ENCODE assay signal across 8 cellular contexts in the genomic region with DNA sequence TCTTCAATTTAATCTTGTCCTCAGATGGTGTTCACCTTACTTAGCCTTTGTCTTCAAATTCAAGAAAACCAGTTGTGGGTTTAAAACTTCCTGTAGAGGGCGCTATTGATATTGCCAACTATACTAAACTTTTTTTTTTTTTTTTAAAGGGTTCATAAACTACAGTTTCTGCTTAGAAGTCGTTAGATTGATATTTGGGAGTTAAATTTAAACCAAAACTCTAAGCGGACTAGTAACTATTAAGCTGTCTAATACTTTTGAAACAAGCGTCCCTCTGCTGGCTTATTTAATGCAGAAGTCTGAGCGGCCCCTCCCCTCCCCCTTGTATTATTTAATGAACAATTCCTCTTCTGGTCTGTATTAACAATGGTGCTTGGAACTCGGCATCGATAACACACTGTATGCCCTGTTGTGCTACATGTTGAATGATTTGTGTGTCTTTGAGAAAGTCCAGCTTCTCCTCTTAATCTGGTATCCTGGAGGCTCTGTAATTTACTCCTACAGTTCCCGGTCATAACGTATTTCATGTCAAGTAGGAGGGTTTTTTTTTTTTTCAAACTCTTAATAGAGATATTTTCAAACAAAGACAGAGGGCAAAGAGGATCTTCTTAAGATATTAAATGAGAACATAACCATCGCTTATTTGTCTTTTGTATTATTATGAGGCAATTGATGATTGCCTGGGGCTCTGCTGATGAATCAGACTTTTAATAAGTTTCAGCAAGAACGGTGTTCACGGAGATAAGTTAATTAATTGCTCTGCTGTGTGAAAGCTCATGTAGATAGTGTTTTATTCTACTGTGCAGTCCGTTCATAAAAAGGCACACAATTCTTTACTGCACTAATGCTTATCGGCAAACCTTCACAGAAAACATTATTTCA. TPM values are rescaled to one million over a fixed set of nuclear protein-coding genes. Genes with fewer than 3 reads are reported as not detected.
DNase-seq lines count a peak whose midpoint lies in the region; ATAC-seq and TF ChIP-seq lines count a peak whose summit lies in the region.

No MANE protein-coding gene starts in this region.

- POLR2A ChIA-PET in MCF 10A (lab: Yijun Ruan, JAX), result interaction anchor here (0.6 to 2.0 kb wide), 5 partner anchors 16 to 198 kb away, joined by 3 to 5 read pairs (median 3); no protein-coding TSS in a partner anchor

- no peak overlapping the region for H3K27ac ChIP-seq in tibial artery

- H3K4me3 ChIP-seq in kidney epithelial cell (ENCODE audit: low read depth, low read length) (peak overlapping the region; percentile 40), tibial artery (peak overlapping the region; percentile 20 to 40)

- H3K27me3 ChIP-seq in kidney epithelial cell (ENCODE audit: control insufficient read depth, insufficient read depth, low read length) (no peaks in the 10 kb centered on the region), tibial artery (no peaks in the 10 kb centered on the region)

- no peaks in the 10 kb centered on the region for H3K36me3 Mint-ChIP-seq in MCF 10A (ENCODE audit: insufficient read depth, unreplicated experiment)

- DNase-seq in AG20443 (ENCODE audit: low spot score), result peak; percentile 33
- peak; percentile 68 for DNase-seq in HCEC 1CT
- peak; percentile 27 for DNase-seq in NCI-H526 treated with DMSO at 0.1 percent for 48 hours (lab: John Stamatoyannopoulos, UW)
- DNase-seq in MCF 10A (ENCODE audit: unreplicated experiment), result peak; percentile 61
- DNase-seq in kidney epithelial cell (ENCODE audit: low read depth), result no peak
- no peak for DNase-seq in tibial artery

- BruUV-seq in MCF 10A (replicated peaks; lab: Mats Ljungman, UMichigan), result no TSS peak

- CTCF ChIA-PET in MCF 10A (lab: Yijun Ruan, JAX), result interaction anchor here (0.5 to 4.8 kb wide), 29 partner anchors 12 to 741 kb away, joined by 3 to 23 read pairs (median 3); no protein-coding TSS in a partner anchor

- H3K9me3 Mint-ChIP-seq in MCF 10A (ENCODE audit: unreplicated experiment), result no peaks in the 10 kb centered on the region

- no peaks in the 10 kb centered on the region for H3K9me3 ChIP-seq in tibial artery

- TF ChIP-seq CTCF in MCF 10A (IDR thresholded peaks at IDR 0.05; ENCODE audit: unreplicated experiment) (peak; percentile 61), kidney epithelial cell (IDR thresholded peaks at IDR 0.05; ENCODE audit: insufficient read depth, low read length, poor library complexity, severe bottlenecking) (peak; percentile 59), tibial artery (IDR thresholded peaks at IDR 0.05) (peak; percentile 68 to 80)

- peaks cover 12% of the 10 kb centered on the region for H3K4me1 Mint-ChIP-seq in MCF 10A (ENCODE audit: insufficient read depth, unreplicated experiment)

- intact Hi-C loops in MCF 10A (cut with micrococcal nuclease) (loop anchor here (1.0 to 5.0 kb wide), 6 partner anchors 90 to 533 kb away; no protein-coding TSS in a partner anchor), tibial artery (cut with DNase I; ENCODE audit: low total_unique reads) (loop anchor here (2.0 to 10.0 kb wide), 2 partner anchors 145 to 465 kb away; no protein-coding TSS in a partner anchor)

- peaks cover 0 to 10% (median 0%) of the 10 kb centered on the region in 4 donors for H3K4me1 ChIP-seq in tibial artery

- H3K4me3 Mint-ChIP-seq in MCF 10A (ENCODE audit: unreplicated experiment), result peak overlapping the region; percentile 65

- H3K36me3 ChIP-seq in kidney epithelial cell (ENCODE audit: control insufficient read depth, insufficient read depth, low read length) (no peaks in the 10 kb centered on the region), tibial artery (no peaks in the 10 kb centered on the region)

- peak overlapping the region; percentile 76 for H3K27ac Mint-ChIP-seq in MCF 10A (ENCODE audit: low read depth, unreplicated experiment)

- no peaks in the 10 kb centered on the region for H3K27me3 Mint-ChIP-seq in MCF 10A (ENCODE audit: insufficient read depth, unreplicated experiment)

- ATAC-seq in GM19328 (IDR thresholded peaks at IDR 0.05; ENCODE audit: unreplicated experiment) (no peak), HG03095 (IDR thresholded peaks at IDR 0.05; ENCODE audit: unreplicated experiment) (no peak)

RNA-seq across cellular contexts. Expression of a gene that starts 22.6 kb away (rescaled TPM):
- total RNA-seq in MCF 10A (2022), result 30.0 and 40.5 TPM in 2 replicates
- total RNA-seq in kidney epithelial cell, result 19.9 and 27.9 TPM in 2 replicates

Comparison
In these comparisons a context has a peak if more than half of its experiments do, and no peak if none do; other contexts are left out.
1. DNase-seq: peak in AG20443 (single experiment), HCEC 1CT (single experiment), NCI-H526 treated with DMSO at 0.1 percent for 48 hours (single experiment) and MCF 10A (single experiment); none in kidney epithelial cell (single experiment) and tibial artery (0 of 2).
2. Peak in every context shown above with its lines, with median percentiles within 50 percentile points of each other: CTCF ChIP-seq.